ENCODE assay signal across 12 cellular contexts in genomic region chr3:181623924-181624694, GRCh38.
A peak's percentile ranks its signal among the peaks of the same experiment; 100 is the strongest.
DNase-seq lines count a peak whose midpoint lies in the region; ATAC-seq, FAIRE-seq and TF ChIP-seq lines count a peak whose summit lies in the region.
"Had no signal": no experiment of that assay in that cellular context is flagged by ENCODE, and none has a peak within 500 bp of the region (broad histone marks: within the 10 kb centered on the region; RNA-seq: fewer than 3 reads in every experiment).

No MANE protein-coding gene starts in this region.

- H3K36me3 ChIP-seq in SJCRH30 (no peaks in the 10 kb centered on the region), kidney (ENCODE audit: control insufficient read depth in 1 of 2, insufficient read depth in 2 of 2, low read length in 2 of 2) (no peaks in the 10 kb centered on the region)

- DNase-seq in DMS53 treated with DMSO at 0.1 percent for 48 hours (lab: John Stamatoyannopoulos, UW; ENCODE audit: unreplicated experiment) (peak; percentile 36), LoVo (ENCODE audit: low spot score) (peak; percentile 38), SJCRH30 (peak; percentile 1 to 2), iris pigment epithelial cell (ENCODE audit: low read depth) (peak; percentile 19), HuH-7 (ENCODE audit: low spot score) (no peak), kidney (no peak)
- DNase-seq: activated CD4-positive, alpha-beta T cell treated with anti-CD3 and anti-CD28 coated beads, Interleukin-2, amount 50 U/mL, for 4 hours; activated naive CD8-positive, alpha-beta T cell treated with anti-CD3 and anti-CD28 coated beads, Interleukin-2, amount 10 ng/mL, durations not matched to agents 7 days and 5 days; H9 had no signal

- H3K4me1 ChIP-seq in SJCRH30 (no peaks in the 10 kb centered on the region), kidney (ENCODE audit: control insufficient read depth in 1 of 2, insufficient read depth in 1 of 2, low read depth in 1 of 2, low read length in 2 of 2) (no peaks in the 10 kb centered on the region)

- H3K9ac ChIP-seq in kidney (ENCODE audit: low read length in 2 of 2), result no peak overlapping the region

- H3K27ac ChIP-seq in SJCRH30 (no peak overlapping the region), kidney (ENCODE audit: low read depth in 2 of 2, low read length in 2 of 2) (no peak overlapping the region)

- intact Hi-C loops in kidney (cut with DNase I), result no loop called here

- no peak for ATAC-seq in GM21447 (IDR thresholded peaks at IDR 0.05; ENCODE audit: unreplicated experiment)
- ATAC-seq in HG02798 (IDR thresholded peaks at IDR 0.05; ENCODE audit: poor library complexity, unreplicated experiment), result no peak
- ATAC-seq: sciatic nerve had no signal

- H3K27me3 ChIP-seq in SJCRH30, result no peaks in the 10 kb centered on the region

- H3K9me3 ChIP-seq in SJCRH30 (replicated peaks) (no peaks in the 10 kb centered on the region), kidney (ENCODE audit: control insufficient read depth in 1 of 2, low read length in 2 of 2) (no peaks in the 10 kb centered on the region)

- TF ChIP-seq CTCF in kidney (IDR thresholded peaks at IDR 0.05; ENCODE audit: borderline replicate concordance, extremely low read depth, insufficient read depth), result no peak

- H3K4me3 ChIP-seq in SJCRH30 (no peak overlapping the region), kidney (ENCODE audit: low read length in 2 of 2) (no peak overlapping the region)

- FAIRE-seq in kidney (lab: Jason Lieb, UNC), result no peak

Comparison
In these comparisons a context has a peak if more than half of its experiments do, and no peak if none do; other contexts are left out.
1. DNase-seq: peak in DMS53 treated with DMSO at 0.1 percent for 48 hours (single experiment), LoVo (single experiment), SJCRH30 (2 of 2) and iris pigment epithelial cell (single experiment); none in HuH-7 (single experiment) and kidney (single experiment).